Comparison of ENCODE assay signal across 8 cellular contexts in genomic region chr18:2907459-2908145, GRCh38.
DNase-seq lines count a peak whose midpoint lies in the region; ATAC-seq lines count a peak whose summit lies in the region.

No MANE protein-coding gene starts in this region.

- H3K27ac ChIP-seq in BLaER1 treated with 17β-estradiol and CSF1 and Interleukin-3, amounts not matched to agents 10 nM and 100 nM = peak overlapping the region in 5 of 11 experiments; percentile 78 to 90 (median 87); a peak in 6 of 22 replicates

- peaks cover 21% of the 10 kb centered on the region for H3K4me1 Mint-ChIP-seq in activated naive CD8-positive, alpha-beta T cell treated with anti-CD3 and anti-CD28 coated beads, Interleukin-2, amount 10 ng/mL, durations not matched to agents 7 days and 5 days

- peak overlapping the region; percentile 91 for H3K4me3 Mint-ChIP-seq in activated naive CD8-positive, alpha-beta T cell treated with anti-CD3 and anti-CD28 coated beads, Interleukin-2, amount 10 ng/mL, durations not matched to agents 7 days and 5 days

- H3K4me2 ChIP-seq in BLaER1 treated with 17β-estradiol and CSF1 and Interleukin-3, amounts not matched to agents 10 nM and 100 nM = peak overlapping the region; percentile 75 to 96 (median 90)

- H3K4me3 ChIP-seq in BLaER1 treated with 17β-estradiol and CSF1 and Interleukin-3, amounts not matched to agents 10 nM and 100 nM = peak overlapping the region; percentile 57 to 84 (median 66); a peak in 18 of 20 replicates
- no peak overlapping the region for H3K4me3 ChIP-seq in mucosa of stomach (ENCODE audit: low read length)

- ATAC-seq in HG02763 (IDR thresholded peaks at IDR 0.05; ENCODE audit: unreplicated experiment) = peak; percentile 5
- ATAC-seq in activated naive CD8-positive, alpha-beta T cell treated with anti-CD3 and anti-CD28 coated beads, Interleukin-2, amount 10 ng/mL, durations not matched to agents 7 days and 5 days (ENCODE audit: low read depth) = peak; percentile 13
- no peak for ATAC-seq in HG03095 (IDR thresholded peaks at IDR 0.05; ENCODE audit: unreplicated experiment)

- peaks cover 0 to 99% (median 17%) of the 10 kb centered on the region in 11 experiments; a peak in 14 of 22 replicates for H4K20me1 ChIP-seq in BLaER1 treated with 17β-estradiol and CSF1 and Interleukin-3, amounts not matched to agents 10 nM and 100 nM

- H3K27me3 Mint-ChIP-seq in activated naive CD8-positive, alpha-beta T cell treated with anti-CD3 and anti-CD28 coated beads, Interleukin-2, amount 10 ng/mL, durations not matched to agents 7 days and 5 days = no peaks in the 10 kb centered on the region

- H3K9me3 ChIP-seq in BLaER1 treated with 17β-estradiol and CSF1 and Interleukin-3, amounts not matched to agents 10 nM and 100 nM (replicated peaks in 1 of 11) = no peaks in the 10 kb centered on the region
- H3K9me3 ChIP-seq in mucosa of stomach (ENCODE audit: control insufficient read depth, low read length) = no peaks in the 10 kb centered on the region

- peaks cover 67 to 92% (median 78%) of the 10 kb centered on the region in 10 experiments for H3K4me1 ChIP-seq in BLaER1 treated with 17β-estradiol and CSF1 and Interleukin-3, amounts not matched to agents 10 nM and 100 nM
- H3K4me1 ChIP-seq in mucosa of stomach (ENCODE audit: control insufficient read depth, insufficient read depth, low read length) = peaks cover 15% of the 10 kb centered on the region

- peaks cover 0 to 71% (median 5%) of the 10 kb centered on the region in 11 experiments; a peak in 11 of 22 replicates for H3K36me3 ChIP-seq in BLaER1 treated with 17β-estradiol and CSF1 and Interleukin-3, amounts not matched to agents 10 nM and 100 nM
- no peaks in the 10 kb centered on the region for H3K36me3 ChIP-seq in mucosa of stomach (ENCODE audit: control insufficient read depth, insufficient read depth, low read length)

- peaks cover 0 to 35% (median 27%) of the 10 kb centered on the region in 11 experiments; a peak in 18 of 22 replicates for H3K27me3 ChIP-seq in BLaER1 treated with 17β-estradiol and CSF1 and Interleukin-3, amounts not matched to agents 10 nM and 100 nM
- H3K27me3 ChIP-seq in mucosa of stomach (ENCODE audit: control insufficient read depth, insufficient read depth, low read length) = peaks cover 10% of the 10 kb centered on the region

- peak overlapping the region; percentile 87 for H3K27ac Mint-ChIP-seq in activated naive CD8-positive, alpha-beta T cell treated with anti-CD3 and anti-CD28 coated beads, Interleukin-2, amount 10 ng/mL, durations not matched to agents 7 days and 5 days

- peak overlapping the region in 10 of 11 experiments; percentile 55 to 90 (median 82); a peak in 17 of 22 replicates for H3K9ac ChIP-seq in BLaER1 treated with 17β-estradiol and CSF1 and Interleukin-3, amounts not matched to agents 10 nM and 100 nM
- peak overlapping the region; percentile 72 for H3K9ac ChIP-seq in mucosa of stomach (ENCODE audit: low read length)

- DNase-seq in activated naive CD8-positive, alpha-beta T cell treated with anti-CD3 and anti-CD28 coated beads, Interleukin-2, amount 10 ng/mL, durations not matched to agents 7 days and 5 days = no peak
- DNase-seq in NCI-H524 (lab: John Stamatoyannopoulos, UW) = no peak
- no peak for DNase-seq in NCI-H2227 treated with DMSO at 0.1 percent for 48 hours (lab: John Stamatoyannopoulos, UW)
- DNase-seq in T-helper 9 cell = no peak

- peaks cover 9% of the 10 kb centered on the region for H3K36me3 Mint-ChIP-seq in activated naive CD8-positive, alpha-beta T cell treated with anti-CD3 and anti-CD28 coated beads, Interleukin-2, amount 10 ng/mL, durations not matched to agents 7 days and 5 days

- POLR2A ChIA-PET in activated naive CD8-positive, alpha-beta T cell treated with anti-CD3 and anti-CD28 coated beads, Interleukin-2, amount 10 ng/mL, durations not matched to agents 7 days and 5 days (lab: Charles Lee) = interaction anchor here (0.7 to 2.2 kb wide), 4 partner anchors 8 to 340 kb away, joined by 3 to 10 read pairs (median 4); partner anchors contain the start of gene MYL12A

- H3K9me3 Mint-ChIP-seq in activated naive CD8-positive, alpha-beta T cell treated with anti-CD3 and anti-CD28 coated beads, Interleukin-2, amount 10 ng/mL, durations not matched to agents 7 days and 5 days = no peaks in the 10 kb centered on the region
